Comparison of ENCODE assay signal across 10 cellular contexts in the genomic region with DNA sequence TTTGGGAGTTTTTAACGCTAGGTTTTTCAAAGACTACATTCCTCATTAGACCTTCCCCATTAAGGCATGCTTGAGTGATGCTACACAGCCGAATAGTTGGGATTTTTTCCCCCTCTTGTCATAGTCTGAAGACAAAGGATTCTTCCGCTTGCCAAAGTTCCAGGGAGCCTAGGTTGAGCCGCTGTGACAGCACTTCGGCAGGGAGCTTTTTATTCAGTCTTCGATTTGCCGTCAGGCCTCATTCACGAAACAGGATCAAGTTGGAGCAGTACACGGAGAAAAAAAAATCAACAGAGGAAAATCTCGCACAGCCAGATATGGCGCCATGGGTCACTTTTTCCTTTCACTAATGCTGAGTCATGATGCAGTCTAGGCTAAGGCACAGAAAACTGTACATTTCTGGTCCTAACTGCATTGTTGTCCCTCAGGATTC. TPM values are rescaled to one million over a fixed set of nuclear protein-coding genes. Genes with fewer than 3 reads are reported as not detected.
DNase-seq lines count a peak whose midpoint lies in the region; ATAC-seq, FAIRE-seq and TF ChIP-seq lines count a peak whose summit lies in the region.
"Had no signal": no experiment of that assay in that cellular context is flagged by ENCODE, and none has a peak within 500 bp of the region (broad histone marks: within the 10 kb centered on the region; RNA-seq: fewer than 3 reads in every experiment).

No MANE protein-coding gene starts in this region.

- H4K5ac ChIP-seq in mesendoderm (ENCODE audit: low read length), result peak overlapping the region; percentile 94

- no peak overlapping the region for H2AK5ac ChIP-seq in mesendoderm (ENCODE audit: low read length)

- intact Hi-C loops in A673 (cut with micrococcal nuclease; ENCODE audit: unreplicated experiment), result no loop called here
- intact Hi-C loops in naive thymus-derived CD4-positive, alpha-beta T cell (cut with micrococcal nuclease), result no loop called here

- H3K27ac ChIP-seq in A673 (ENCODE audit: low read depth, low read length, poor library complexity, severe bottlenecking) (peak overlapping the region; percentile 77), epithelial cell of prostate (peak overlapping the region; percentile 78), mesendoderm (ENCODE audit: low read depth, low read length) (peak overlapping the region; percentile 37)
- H3K27ac ChIP-seq in naive thymus-derived CD4-positive, alpha-beta T cell (ENCODE audit: low read depth, low read length), result no peak overlapping the region

- no peak overlapping the region for H2BK15ac ChIP-seq in mesendoderm (replicated peaks; ENCODE audit: low read depth)

- no peaks in the 10 kb centered on the region for H3K36me3 ChIP-seq in A673 (ENCODE audit: insufficient read depth, low read length, poor library complexity, severe bottlenecking)
- H3K36me3 ChIP-seq in mesendoderm (ENCODE audit: control insufficient read depth, insufficient read depth, low read length), result no peaks in the 10 kb centered on the region
- H3K36me3 ChIP-seq in naive thymus-derived CD4-positive, alpha-beta T cell (ENCODE audit: control insufficient read depth in 2 of 3, insufficient read depth in 3 of 3, low read length in 3 of 3), result no peaks in the 10 kb centered on the region

- H3K4me2 ChIP-seq in mesendoderm (ENCODE audit: low read length), result no peak overlapping the region

- H3K4me1 ChIP-seq in A673 (ENCODE audit: insufficient read depth, low read length, poor library complexity, severe bottlenecking) (peaks cover 15% of the 10 kb centered on the region), mesendoderm (ENCODE audit: control insufficient read depth, low read depth, low read length) (peaks cover 7% of the 10 kb centered on the region)
- no peaks in the 10 kb centered on the region for H3K4me1 ChIP-seq in naive thymus-derived CD4-positive, alpha-beta T cell (ENCODE audit: control insufficient read depth in 2 of 2, insufficient read depth in 2 of 2, low read length in 2 of 2)

- H3K9ac ChIP-seq in mesendoderm (ENCODE audit: low read length), result peak overlapping the region; percentile 43

- H2BK5ac ChIP-seq in mesendoderm (ENCODE audit: low read length), result peak overlapping the region; percentile 92

- no CpG with 5 or more reads among the region's 11 CpGs for WGBS in mesendoderm (ENCODE audit: extremely low coverage, insufficient coverage, low lambda C conversion rate)

- no peak overlapping the region for H3K4me3 ChIP-seq in A673 (ENCODE audit: low read depth, low read length, poor library complexity, severe bottlenecking)
- no peak overlapping the region for H3K4me3 ChIP-seq in mesendoderm (ENCODE audit: low read length)
- H3K4me3 ChIP-seq in naive thymus-derived CD4-positive, alpha-beta T cell (ENCODE audit: low read length), result no peak overlapping the region

- peak overlapping the region; percentile 71 for H3K4ac ChIP-seq in mesendoderm (ENCODE audit: low read depth, low read length)

- H3K4me3 Mint-ChIP-seq in naive thymus-derived CD4-positive, alpha-beta T cell, result no peak overlapping the region
- H3K4me3 Mint-ChIP-seq: T-helper 17 cell had no signal

- H3K27me3 Mint-ChIP-seq in naive thymus-derived CD4-positive, alpha-beta T cell, result peaks cover 2 to 14% (median 8%) of the 10 kb centered on the region in 5 donors

- DNase-seq in A673 (ENCODE audit: low spot score) (peak; percentile 71), RCC 7860 (ENCODE audit: low spot score) (peak; percentile 89), epithelial cell of prostate (ENCODE audit: low read depth, low spot score) (no peak), mesendoderm (peak; percentile 99), NCI-H446 (lab: John Stamatoyannopoulos, UW) (no peak), Kasumi-1 (lab: John Stamatoyannopoulos, UW) (no peak)
- DNase-seq in naive thymus-derived CD4-positive, alpha-beta T cell, result no peak
- DNase-seq: activated effector memory CD4-positive, alpha-beta T cell treated with Interleukin-2 at 50 U/mL for 16 hours; T-helper 17 cell had no signal

- FAIRE-seq in RCC 7860 (lab: Jason Lieb, UNC), result peak; percentile 91

- no TSS peak for BruUV-seq in A673 (replicated peaks; lab: Mats Ljungman, UMichigan)

- POLR2A ChIA-PET in A673 (lab: Charles Lee; ENCODE audit: low non-redundant PET), result interaction anchor here (0.6 kb wide), 1 partner anchor 468 kb away, joined by 4 read pairs; no protein-coding TSS in a partner anchor
- POLR2A ChIA-PET in naive thymus-derived CD4-positive, alpha-beta T cell (lab: Charles Lee), result no interaction called here

- H3K27ac Mint-ChIP-seq in naive thymus-derived CD4-positive, alpha-beta T cell, result no peak overlapping the region
- H3K27ac Mint-ChIP-seq: T-helper 17 cell had no signal

- no peak overlapping the region for H3K23ac ChIP-seq in mesendoderm (ENCODE audit: low read length)

- H3K79me2 ChIP-seq in mesendoderm (ENCODE audit: control insufficient read depth, insufficient read depth, low read length), result no peaks in the 10 kb centered on the region

- no peaks in the 10 kb centered on the region for H3K4me1 Mint-ChIP-seq in naive thymus-derived CD4-positive, alpha-beta T cell
- H3K4me1 Mint-ChIP-seq: T-helper 17 cell had no signal

- CTCF ChIA-PET in A673 (lab: Charles Lee), result no interaction called here
- CTCF ChIA-PET in naive thymus-derived CD4-positive, alpha-beta T cell (lab: Charles Lee), result no interaction called here

- no peaks in the 10 kb centered on the region for H3K27me3 ChIP-seq in A673 (replicated peaks; ENCODE audit: insufficient read depth, low read depth, low read length, poor library complexity)
- no peaks in the 10 kb centered on the region for H3K27me3 ChIP-seq in mesendoderm (ENCODE audit: insufficient read depth, low read length, poor library complexity)
- H3K27me3 ChIP-seq in naive thymus-derived CD4-positive, alpha-beta T cell (ENCODE audit: control insufficient read depth in 2 of 2, insufficient read depth in 2 of 2, low read length in 2 of 2), result peaks cover 0 to 5% of the 10 kb centered on the region in 2 donors

- H3K18ac ChIP-seq in mesendoderm (ENCODE audit: low read length), result peak overlapping the region; percentile 19

- H4K8ac ChIP-seq in mesendoderm (ENCODE audit: low read depth, low read length), result no peak overlapping the region

- H3K56ac ChIP-seq in mesendoderm (ENCODE audit: low read length), result peak overlapping the region; percentile 79

- H2BK120ac ChIP-seq in mesendoderm (ENCODE audit: low read depth, low read length), result peak overlapping the region; percentile 3

- TF ChIP-seq CTCF in A673 (conservative IDR thresholded peaks at IDR 0.05; ENCODE audit: low read depth, low read length), result no peak

- H3K36me3 Mint-ChIP-seq in naive thymus-derived CD4-positive, alpha-beta T cell, result peaks cover 0 to 7% (median 0%) of the 10 kb centered on the region in 5 donors

- peaks cover 7 to 18% (median 8%) of the 10 kb centered on the region in 11 donors for H3K9me3 Mint-ChIP-seq in naive thymus-derived CD4-positive, alpha-beta T cell

- H3K79me1 ChIP-seq in mesendoderm (ENCODE audit: low read length), result no peaks in the 10 kb centered on the region

- peaks cover 6% of the 10 kb centered on the region for H3K9me3 ChIP-seq in A673 (ENCODE audit: low read depth, low read length, poor library complexity, severe bottlenecking)
- H3K9me3 ChIP-seq in naive thymus-derived CD4-positive, alpha-beta T cell (ENCODE audit: control insufficient read depth in 2 of 3, low read length in 3 of 3), result peaks cover 0 to 12% (median 0%) of the 10 kb centered on the region in 3 experiments

- no peak for ATAC-seq in naive thymus-derived CD4-positive, alpha-beta T cell
- no peak for ATAC-seq in HG02571 (IDR thresholded peaks at IDR 0.05; ENCODE audit: unreplicated experiment)
- ATAC-seq: T-helper 17 cell had no signal

RNA-seq across cellular contexts. Expression of gene SHROOM3, which starts 24.3 kb away (rescaled TPM):
- 9.3 and 10.6 TPM in 2 replicates for total RNA-seq in A673 (2021)
- 9.4 TPM for polyA plus RNA-seq in mesendoderm (2013, experiment 1 of 2)
- polyA plus RNA-seq in mesendoderm (2013, experiment 2 of 2), result 10.0 TPM
- not detected for total RNA-seq in naive thymus-derived CD4-positive, alpha-beta T cell
- not detected for polyA plus RNA-seq in naive thymus-derived CD4-positive, alpha-beta T cell
- total RNA-seq: T-helper 17 cell had no signal

RNA-seq across cellular contexts. Expression of gene CCDC158, which starts 38.4 kb away (rescaled TPM):
- not detected in 2 replicates for total RNA-seq in A673 (2021)
- not detected for polyA plus RNA-seq in mesendoderm (2013, experiment 1 of 2)
- not detected for polyA plus RNA-seq in mesendoderm (2013, experiment 2 of 2)
- not detected for total RNA-seq in naive thymus-derived CD4-positive, alpha-beta T cell
- not detected for polyA plus RNA-seq in naive thymus-derived CD4-positive, alpha-beta T cell
- total RNA-seq: T-helper 17 cell had no signal

Comparison
In these comparisons a context has a peak if more than half of its experiments do, and no peak if none do; other contexts are left out.
1. DNase-seq: peak in A673 (single experiment), RCC 7860 (single experiment) and mesendoderm (single experiment); none in epithelial cell of prostate (single experiment), NCI-H446 (0 of 2), Kasumi-1 (0 of 2) and naive thymus-derived CD4-positive, alpha-beta T cell (0 of 9).